Comparison of ENCODE assay signal across 15 cellular contexts in the genomic region with DNA sequence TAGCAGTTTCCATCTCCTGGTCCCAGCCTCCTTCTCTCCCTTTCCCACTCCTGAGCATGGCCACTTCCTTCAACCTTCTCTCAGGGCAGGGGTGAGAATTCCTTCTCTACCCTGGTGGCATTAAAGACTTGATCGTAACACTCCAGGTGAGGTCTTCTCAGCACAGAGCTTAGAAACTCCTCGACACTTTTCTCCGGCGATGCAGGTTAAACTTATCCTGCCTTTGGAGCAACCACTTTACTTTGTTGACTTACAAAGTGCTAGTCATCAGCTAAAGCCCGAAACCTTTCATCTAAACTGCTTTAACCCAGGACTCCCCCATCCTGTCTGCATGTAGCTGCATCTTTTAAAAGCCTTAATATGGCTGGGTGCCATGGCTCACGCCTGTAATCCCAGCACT. TPM values are rescaled to one million over a fixed set of nuclear protein-coding genes. Genes with fewer than 3 reads are reported as not detected.
DNase-seq lines count a peak whose midpoint lies in the region; ATAC-seq and TF ChIP-seq lines count a peak whose summit lies in the region.
"Had no signal": no experiment of that assay in that cellular context is flagged by ENCODE, and none has a peak within 500 bp of the region (broad histone marks: within the 10 kb centered on the region; RNA-seq: fewer than 3 reads in every experiment).

No MANE protein-coding gene starts in this region.

- H3K27me3 Mint-ChIP-seq in activated CD4-positive, alpha-beta T cell treated with anti-CD3 and anti-CD28 coated beads for 36 hours, result no peaks in the 10 kb centered on the region
- no peaks in the 10 kb centered on the region for H3K27me3 Mint-ChIP-seq in IgD-negative memory B cell
- H3K27me3 Mint-ChIP-seq in activated naive CD8-positive, alpha-beta T cell treated with anti-CD3 and anti-CD28 coated beads, Interleukin-2, amount 10 ng/mL, durations not matched to agents 7 days and 5 days, result no peaks in the 10 kb centered on the region
- H3K27me3 Mint-ChIP-seq in progenitor cell of endocrine pancreas, result no peaks in the 10 kb centered on the region

- POLR2A ChIA-PET in activated CD4-positive, alpha-beta T cell treated with anti-CD3 and anti-CD28 coated beads for 36 hours (lab: Charles Lee), result interaction anchor here (1.2 kb wide), 1 partner anchor 59 kb away, joined by 3 read pairs; the partner anchor contains the start of gene STK17B
- POLR2A ChIA-PET in activated naive CD8-positive, alpha-beta T cell treated with anti-CD3 and anti-CD28 coated beads, Interleukin-2, amount 10 ng/mL, durations not matched to agents 7 days and 5 days (lab: Charles Lee), result interaction anchor here (0.6 to 11.2 kb wide), 11 partner anchors 9 to 86 kb away, joined by 3 to 169 read pairs (median 6); partner anchors contain the start of gene STK17B

- intact Hi-C loops in activated CD4-positive, alpha-beta T cell treated with anti-CD3 and anti-CD28 coated beads for 36 hours (cut with DNase I, micrococcal nuclease), result loop anchor here in 1 of 2 experiments (5.0 kb wide), 1 partner anchor 37 kb away; no protein-coding TSS in a partner anchor

- peaks cover 95% of the 10 kb centered on the region for H3K4me1 Mint-ChIP-seq in activated CD4-positive, alpha-beta T cell treated with anti-CD3 and anti-CD28 coated beads for 36 hours
- H3K4me1 Mint-ChIP-seq in IgD-negative memory B cell, result peaks cover 44 to 62% (median 56%) of the 10 kb centered on the region in 3 donors
- H3K4me1 Mint-ChIP-seq in activated naive CD8-positive, alpha-beta T cell treated with anti-CD3 and anti-CD28 coated beads, Interleukin-2, amount 10 ng/mL, durations not matched to agents 7 days and 5 days, result peaks cover 80% of the 10 kb centered on the region
- H3K4me1 Mint-ChIP-seq in progenitor cell of endocrine pancreas (ENCODE audit: low read depth), result peaks cover 7% of the 10 kb centered on the region

- peak overlapping the region; percentile 59 for H3K4me3 Mint-ChIP-seq in activated CD4-positive, alpha-beta T cell treated with anti-CD3 and anti-CD28 coated beads for 36 hours
- peak overlapping the region in 1 of 4 donors; percentile 30 for H3K4me3 Mint-ChIP-seq in IgD-negative memory B cell
- H3K4me3 Mint-ChIP-seq in activated naive CD8-positive, alpha-beta T cell treated with anti-CD3 and anti-CD28 coated beads, Interleukin-2, amount 10 ng/mL, durations not matched to agents 7 days and 5 days, result peak overlapping the region; percentile 78
- no peak overlapping the region for H3K4me3 Mint-ChIP-seq in progenitor cell of endocrine pancreas (ENCODE audit: low read depth)

- peak; percentile 7 for ATAC-seq in activated CD4-positive, alpha-beta T cell treated with anti-CD3 and anti-CD28 coated beads for 36 hours
- ATAC-seq in activated naive CD8-positive, alpha-beta T cell treated with anti-CD3 and anti-CD28 coated beads, Interleukin-2, amount 10 ng/mL, durations not matched to agents 7 days and 5 days (ENCODE audit: low read depth), result peak; percentile 6
- no peak for ATAC-seq in omental fat pad (ENCODE audit: low FRiP score)
- ATAC-seq: A549, left cardiac atrium had no signal

- no peaks in the 10 kb centered on the region for H3K9me3 Mint-ChIP-seq in activated CD4-positive, alpha-beta T cell treated with anti-CD3 and anti-CD28 coated beads for 36 hours (ENCODE audit: low read depth)
- H3K9me3 Mint-ChIP-seq in IgD-negative memory B cell (no peaks in the 10 kb centered on the region), progenitor cell of endocrine pancreas (ENCODE audit: low read depth) (no peaks in the 10 kb centered on the region)
- no peaks in the 10 kb centered on the region for H3K9me3 Mint-ChIP-seq in activated naive CD8-positive, alpha-beta T cell treated with anti-CD3 and anti-CD28 coated beads, Interleukin-2, amount 10 ng/mL, durations not matched to agents 7 days and 5 days

- TF ChIP-seq CTCF in progenitor cell of endocrine pancreas (IDR thresholded peaks at IDR 0.05; ENCODE audit: unreplicated experiment) (no peak), omental fat pad (IDR thresholded peaks at IDR 0.05) (no peak)

- H3K36me3 Mint-ChIP-seq in activated CD4-positive, alpha-beta T cell treated with anti-CD3 and anti-CD28 coated beads for 36 hours (ENCODE audit: low read depth), result peaks cover 2% of the 10 kb centered on the region
- H3K36me3 Mint-ChIP-seq in IgD-negative memory B cell, result peaks cover 3% of the 10 kb centered on the region
- H3K36me3 Mint-ChIP-seq in activated naive CD8-positive, alpha-beta T cell treated with anti-CD3 and anti-CD28 coated beads, Interleukin-2, amount 10 ng/mL, durations not matched to agents 7 days and 5 days, result peaks cover 3% of the 10 kb centered on the region
- H3K36me3 Mint-ChIP-seq in progenitor cell of endocrine pancreas (ENCODE audit: insufficient read depth), result no peaks in the 10 kb centered on the region

- H3K27ac Mint-ChIP-seq in activated CD4-positive, alpha-beta T cell treated with anti-CD3 and anti-CD28 coated beads for 36 hours, result peak overlapping the region; percentile 98
- peak overlapping the region in 2 of 3 donors; percentile 52 to 88 for H3K27ac Mint-ChIP-seq in IgD-negative memory B cell
- peak overlapping the region; percentile 92 for H3K27ac Mint-ChIP-seq in activated naive CD8-positive, alpha-beta T cell treated with anti-CD3 and anti-CD28 coated beads, Interleukin-2, amount 10 ng/mL, durations not matched to agents 7 days and 5 days
- H3K27ac Mint-ChIP-seq in progenitor cell of endocrine pancreas, result peak overlapping the region; percentile 50

- CTCF ChIA-PET in activated CD4-positive, alpha-beta T cell treated with anti-CD3 and anti-CD28 coated beads for 36 hours (lab: Charles Lee), result interaction anchor here (0.7 to 4.2 kb wide), 10 partner anchors 8 to 107 kb away, joined by 3 to 20 read pairs (median 4); no protein-coding TSS in a partner anchor

- no peak for DNase-seq in activated CD4-positive, alpha-beta T cell treated with anti-CD3 and anti-CD28 coated beads for 36 hours
- no peak for DNase-seq in activated CD4-positive, alpha-beta T cell treated with anti-CD3 and anti-CD28 coated beads, Interleukin-2, amount 50 U/mL, for 48 hours
- no peak for DNase-seq in activated naive CD8-positive, alpha-beta T cell treated with anti-CD3 and anti-CD28 coated beads, Interleukin-2, amount 10 ng/mL, durations not matched to agents 7 days and 5 days
- no peak for DNase-seq in progenitor cell of endocrine pancreas (ENCODE audit: low spot score, unreplicated experiment)
- no peak for DNase-seq in omental fat pad (ENCODE audit: low spot score)
- no peak for DNase-seq in HT-29 (ENCODE audit: low spot score)
- no peak for DNase-seq in NCI-H187 treated with DMSO at 0.1 percent for 48 hours (lab: John Stamatoyannopoulos, UW)
- DNase-seq: COR-L47, Kasumi-1, left cardiac atrium, NCI-H1105 treated with DMSO at 0.1 percent for 48 hours, NCI-H2171 treated with DMSO at 0.1 percent for 48 hours, NCI-H82 had no signal

RNA-seq across cellular contexts. Expression of gene STK17B, which starts 59.1 kb away (rescaled TPM):
- total RNA-seq in activated CD4-positive, alpha-beta T cell treated with anti-CD3 and anti-CD28 coated beads for 36 hours, result 100 to 1,000 TPM; 159 to 178 TPM
- polyA plus RNA-seq in IgD-negative memory B cell, result 71.9 TPM
- 100 to 1,000 TPM; 476 to 483 TPM for total RNA-seq in activated naive CD8-positive, alpha-beta T cell treated with anti-CD3 and anti-CD28 coated beads, Interleukin-2, amount 10 ng/mL, durations not matched to agents 7 days and 5 days
- 3.4 and 3.6 TPM in 2 replicates for total RNA-seq in progenitor cell of endocrine pancreas
- 10 to 100 TPM; 39.2 to 89.9 (median 60.7) TPM for total RNA-seq in omental fat pad
- total RNA-seq in HT-29 (2014; rRNA removed; shearing (Covaris generic)), result 17.4 and 19.0 TPM in 2 replicates
